In the genomic region with DNA sequence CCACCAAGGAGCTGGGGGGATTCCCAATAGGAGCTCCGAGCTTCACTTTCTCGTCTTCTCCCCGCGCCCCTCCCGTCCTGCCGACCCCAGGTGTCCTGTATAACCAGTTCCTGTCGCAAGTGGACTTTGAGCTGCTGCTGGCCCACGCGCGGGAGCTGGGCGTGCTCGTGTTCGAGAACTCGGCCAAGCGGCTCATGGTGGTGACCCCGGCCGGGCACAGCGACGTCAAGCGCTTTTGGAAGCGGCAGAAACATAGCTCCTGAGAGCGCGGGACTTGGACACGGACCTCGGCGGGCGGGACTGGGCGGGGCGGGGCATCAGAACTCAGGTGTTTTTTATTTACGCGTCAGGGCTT, we compare ENCODE assay signal across 1 cellular context.
TF ChIP-seq lines count a peak whose summit lies in the region.

No MANE protein-coding gene starts in this region.

TF ChIP-seq in WTC11, 78 proteins besides CTCF, POLR2A, EP300 and RAD21 (continued from another document):
- TF ChIP-seq, protein P1, sequence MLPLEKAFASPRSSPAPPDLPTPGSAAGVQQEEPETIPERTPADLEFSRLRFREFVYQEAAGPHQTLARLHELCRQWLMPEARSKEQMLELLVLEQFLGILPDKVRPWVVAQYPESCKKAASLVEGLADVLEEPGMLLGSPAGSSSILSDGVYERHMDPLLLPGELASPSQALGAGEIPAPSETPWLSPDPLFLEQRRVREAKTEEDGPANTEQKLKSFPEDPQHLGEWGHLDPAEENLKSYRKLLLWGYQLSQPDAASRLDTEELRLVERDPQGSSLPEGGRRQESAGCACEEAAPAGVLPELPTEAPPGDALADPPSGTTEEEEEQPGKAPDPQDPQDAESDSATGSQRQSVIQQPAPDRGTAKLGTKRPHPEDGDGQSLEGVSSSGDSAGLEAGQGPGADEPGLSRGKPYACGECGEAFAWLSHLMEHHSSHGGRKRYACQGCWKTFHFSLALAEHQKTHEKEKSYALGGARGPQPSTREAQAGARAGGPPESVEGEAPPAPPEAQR (CRISPR knock-in tag; IDR thresholded peaks at IDR 0.05) = no peak
- TF ChIP-seq, protein P2, sequence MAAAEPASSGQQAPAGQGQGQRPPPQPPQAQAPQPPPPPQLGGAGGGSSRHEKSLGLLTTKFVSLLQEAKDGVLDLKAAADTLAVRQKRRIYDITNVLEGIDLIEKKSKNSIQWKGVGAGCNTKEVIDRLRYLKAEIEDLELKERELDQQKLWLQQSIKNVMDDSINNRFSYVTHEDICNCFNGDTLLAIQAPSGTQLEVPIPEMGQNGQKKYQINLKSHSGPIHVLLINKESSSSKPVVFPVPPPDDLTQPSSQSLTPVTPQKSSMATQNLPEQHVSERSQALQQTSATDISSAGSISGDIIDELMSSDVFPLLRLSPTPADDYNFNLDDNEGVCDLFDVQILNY (CRISPR knock-in tag; IDR thresholded peaks at IDR 0.05) = no peak
- TF ChIP-seq JUN (CRISPR knock-in tag; IDR thresholded peaks at IDR 0.05) (no peak), GABPB1 (CRISPR knock-in tag; IDR thresholded peaks at IDR 0.05) (no peak), ZNF138 (CRISPR knock-in tag; conservative IDR thresholded peaks at IDR 0.05) (no peak)
- TF ChIP-seq, protein P3, sequence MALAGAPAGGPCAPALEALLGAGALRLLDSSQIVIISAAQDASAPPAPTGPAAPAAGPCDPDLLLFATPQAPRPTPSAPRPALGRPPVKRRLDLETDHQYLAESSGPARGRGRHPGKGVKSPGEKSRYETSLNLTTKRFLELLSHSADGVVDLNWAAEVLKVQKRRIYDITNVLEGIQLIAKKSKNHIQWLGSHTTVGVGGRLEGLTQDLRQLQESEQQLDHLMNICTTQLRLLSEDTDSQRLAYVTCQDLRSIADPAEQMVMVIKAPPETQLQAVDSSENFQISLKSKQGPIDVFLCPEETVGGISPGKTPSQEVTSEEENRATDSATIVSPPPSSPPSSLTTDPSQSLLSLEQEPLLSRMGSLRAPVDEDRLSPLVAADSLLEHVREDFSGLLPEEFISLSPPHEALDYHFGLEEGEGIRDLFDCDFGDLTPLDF (CRISPR knock-in tag; IDR thresholded peaks at IDR 0.05) = no peak
